ENCODE assay signal across 1 cellular context in the genomic region with DNA sequence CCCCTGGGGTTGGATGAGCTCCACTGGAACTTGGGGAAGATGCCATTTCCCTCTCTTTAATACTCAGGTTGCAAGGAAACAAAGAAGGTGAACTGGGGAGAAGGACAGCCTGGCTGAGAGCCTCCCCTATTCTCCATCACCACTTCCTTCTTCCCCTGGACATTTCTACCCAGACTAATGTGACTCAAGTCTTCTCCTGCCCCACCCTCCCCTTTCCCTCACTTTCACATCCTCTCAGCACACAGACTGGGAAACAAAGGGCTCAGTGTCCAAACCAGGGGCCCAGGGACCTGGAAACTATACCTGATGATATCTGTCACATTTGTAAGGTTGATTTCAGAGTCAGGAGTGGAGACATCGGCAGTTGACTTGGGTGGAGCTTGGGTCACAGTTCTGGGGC.
TF ChIP-seq lines count a peak whose summit lies in the region.

No MANE protein-coding gene starts in this region.

TF ChIP-seq in GM23338, 12 proteins besides CTCF, POLR2A, EP300 and RAD21 (continued from another document):
- no peak for TF ChIP-seq ZNF462 (CRISPR knock-in tag; IDR thresholded peaks at IDR 0.05)
- no peak for TF ChIP-seq STAT1 (IDR thresholded peaks at IDR 0.05; ENCODE audit: unreplicated experiment)
- no peak for TF ChIP-seq JUNB (IDR thresholded peaks at IDR 0.05; ENCODE audit: unreplicated experiment)
- TF ChIP-seq ETS1 (IDR thresholded peaks at IDR 0.05), result no peak
- TF ChIP-seq, protein P1, sequence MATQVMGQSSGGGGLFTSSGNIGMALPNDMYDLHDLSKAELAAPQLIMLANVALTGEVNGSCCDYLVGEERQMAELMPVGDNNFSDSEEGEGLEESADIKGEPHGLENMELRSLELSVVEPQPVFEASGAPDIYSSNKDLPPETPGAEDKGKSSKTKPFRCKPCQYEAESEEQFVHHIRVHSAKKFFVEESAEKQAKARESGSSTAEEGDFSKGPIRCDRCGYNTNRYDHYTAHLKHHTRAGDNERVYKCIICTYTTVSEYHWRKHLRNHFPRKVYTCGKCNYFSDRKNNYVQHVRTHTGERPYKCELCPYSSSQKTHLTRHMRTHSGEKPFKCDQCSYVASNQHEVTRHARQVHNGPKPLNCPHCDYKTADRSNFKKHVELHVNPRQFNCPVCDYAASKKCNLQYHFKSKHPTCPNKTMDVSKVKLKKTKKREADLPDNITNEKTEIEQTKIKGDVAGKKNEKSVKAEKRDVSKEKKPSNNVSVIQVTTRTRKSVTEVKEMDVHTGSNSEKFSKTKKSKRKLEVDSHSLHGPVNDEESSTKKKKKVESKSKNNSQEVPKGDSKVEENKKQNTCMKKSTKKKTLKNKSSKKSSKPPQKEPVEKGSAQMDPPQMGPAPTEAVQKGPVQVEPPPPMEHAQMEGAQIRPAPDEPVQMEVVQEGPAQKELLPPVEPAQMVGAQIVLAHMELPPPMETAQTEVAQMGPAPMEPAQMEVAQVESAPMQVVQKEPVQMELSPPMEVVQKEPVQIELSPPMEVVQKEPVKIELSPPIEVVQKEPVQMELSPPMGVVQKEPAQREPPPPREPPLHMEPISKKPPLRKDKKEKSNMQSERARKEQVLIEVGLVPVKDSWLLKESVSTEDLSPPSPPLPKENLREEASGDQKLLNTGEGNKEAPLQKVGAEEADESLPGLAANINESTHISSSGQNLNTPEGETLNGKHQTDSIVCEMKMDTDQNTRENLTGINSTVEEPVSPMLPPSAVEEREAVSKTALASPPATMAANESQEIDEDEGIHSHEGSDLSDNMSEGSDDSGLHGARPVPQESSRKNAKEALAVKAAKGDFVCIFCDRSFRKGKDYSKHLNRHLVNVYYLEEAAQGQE (IDR thresholded peaks at IDR 0.05; ENCODE audit: unreplicated experiment), result no peak
- no peak for TF ChIP-seq POLR2AphosphoS5 (IDR thresholded peaks at IDR 0.05; ENCODE audit: low read depth)
TF ChIP-seq in GM23338: peak in this region for 0.
